In the genomic region with DNA sequence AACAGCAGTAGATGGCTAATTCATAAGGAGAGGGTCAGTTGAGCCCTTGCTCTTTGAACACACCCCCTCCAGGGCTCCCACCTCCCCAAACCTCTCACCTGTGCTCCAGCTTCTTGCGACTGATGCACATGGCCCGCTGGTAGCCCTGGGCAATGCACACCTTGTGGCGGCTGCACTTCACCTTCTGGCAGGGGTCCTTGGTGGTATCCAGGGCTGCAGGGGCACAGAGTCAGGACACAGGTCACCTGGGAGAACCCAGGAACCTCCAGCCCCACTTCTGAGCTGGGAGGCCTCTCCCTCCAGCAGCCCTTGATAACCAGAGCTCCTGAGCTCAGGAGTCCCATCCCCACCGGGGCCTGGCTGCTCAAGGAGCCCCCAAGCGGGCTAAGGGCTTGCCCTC, we compare ENCODE assay signal across 20 cellular contexts. TPM values are rescaled to one million over a fixed set of nuclear protein-coding genes. Genes with fewer than 3 reads are reported as not detected.
A peak's percentile ranks its signal among the peaks of the same experiment; 100 is the strongest.
DNase-seq lines count a peak whose midpoint lies in the region; ATAC-seq and TF ChIP-seq lines count a peak whose summit lies in the region.
"Had no signal": no experiment of that assay in that cellular context is flagged by ENCODE, and none has a peak within 500 bp of the region (broad histone marks: within the 10 kb centered on the region; RNA-seq: fewer than 3 reads in every experiment).

No MANE protein-coding gene starts in this region.

- no peak for TF ChIP-seq CTCF in activated CD8-positive, alpha-beta T cell treated with anti-CD3 and anti-CD28 coated beads for 36 hours (IDR thresholded peaks at IDR 0.05)

- no peak overlapping the region for H3K4me3 ChIP-seq in naive thymus-derived CD4-positive, alpha-beta T cell (ENCODE audit: low read length)
- H3K4me3 ChIP-seq: GM23248 had no signal

- intact Hi-C loops in activated CD8-positive, alpha-beta T cell treated with anti-CD3 and anti-CD28 coated beads for 36 hours (cut with micrococcal nuclease): no loop called here
- intact Hi-C loops in naive thymus-derived CD4-positive, alpha-beta T cell (cut with micrococcal nuclease): no loop called here

- no peak for ATAC-seq in stimulated activated naive CD8-positive, alpha-beta T cell treated with anti-CD3 and anti-CD28 coated beads, Interleukin-15, amount 100 ng/mL, for 72 hours
- no peak for ATAC-seq in stimulated activated naive CD8-positive, alpha-beta T cell treated with anti-CD3 and anti-CD28 coated beads, Interleukin-15, Interleukin-2, amounts not matched to agents 100 U/mL and 50 U/mL, for 24 hours
- no peak for ATAC-seq in activated CD8-positive, alpha-beta T cell treated with anti-CD3 and anti-CD28 coated beads for 36 hours
- no peak for ATAC-seq in naive thymus-derived CD4-positive, alpha-beta T cell
- no peak for ATAC-seq in GM21576 (IDR thresholded peaks at IDR 0.05; ENCODE audit: unreplicated experiment)
- ATAC-seq: HCT116, PC-3 had no signal

- peak overlapping the region; percentile 25 to 89 for H3K27ac Mint-ChIP-seq in stimulated activated naive CD8-positive, alpha-beta T cell treated with anti-CD3 and anti-CD28 coated beads, Interleukin-15, amount 100 ng/mL, for 72 hours
- peak overlapping the region; percentile 34 for H3K27ac Mint-ChIP-seq in activated CD8-positive, alpha-beta T cell treated with anti-CD3 and anti-CD28 coated beads for 36 hours
- peak overlapping the region in 6 of 9 donors; percentile 22 to 83 (median 62) for H3K27ac Mint-ChIP-seq in naive thymus-derived CD4-positive, alpha-beta T cell

- peaks cover 68% of the 10 kb centered on the region for H3K36me3 Mint-ChIP-seq in activated CD8-positive, alpha-beta T cell treated with anti-CD3 and anti-CD28 coated beads for 36 hours (ENCODE audit: low read depth)
- H3K36me3 Mint-ChIP-seq in naive thymus-derived CD4-positive, alpha-beta T cell: peaks cover 17 to 45% (median 28%) of the 10 kb centered on the region in 5 donors
- H3K36me3 Mint-ChIP-seq: CD14-positive monocyte had no signal

- H3K4me3 Mint-ChIP-seq in stimulated activated naive CD8-positive, alpha-beta T cell treated with anti-CD3 and anti-CD28 coated beads, Interleukin-15, amount 100 ng/mL, for 72 hours: no peak overlapping the region
- no peak overlapping the region for H3K4me3 Mint-ChIP-seq in activated CD8-positive, alpha-beta T cell treated with anti-CD3 and anti-CD28 coated beads for 36 hours
- peak overlapping the region in 1 of 10 donors; percentile 44 for H3K4me3 Mint-ChIP-seq in naive thymus-derived CD4-positive, alpha-beta T cell
- H3K4me3 Mint-ChIP-seq: CD14-positive monocyte, IgD-negative memory B cell had no signal

- H3K36me3 ChIP-seq in naive thymus-derived CD4-positive, alpha-beta T cell (ENCODE audit: control insufficient read depth in 2 of 3, insufficient read depth in 3 of 3, low read length in 3 of 3): peaks cover 36 to 93% (median 55%) of the 10 kb centered on the region in 3 experiments

- POLR2A ChIA-PET in activated CD8-positive, alpha-beta T cell treated with anti-CD3 and anti-CD28 coated beads for 36 hours (lab: Charles Lee): interaction anchor here (0.7 to 2.1 kb wide), 6 partner anchors 9 to 147 kb away, joined by 3 to 12 read pairs (median 5); partner anchors contain the start of gene SPOCK2
- POLR2A ChIA-PET in naive thymus-derived CD4-positive, alpha-beta T cell (lab: Charles Lee): interaction anchor here (0.7 to 4.3 kb wide), 6 partner anchors 9 to 144 kb away, joined by 3 to 21 read pairs (median 4); partner anchors contain the start of genes ASCC1 and SPOCK2

- H3K27me3 Mint-ChIP-seq in stimulated activated naive CD8-positive, alpha-beta T cell treated with anti-CD3 and anti-CD28 coated beads, Interleukin-15, amount 100 ng/mL, for 72 hours: no peaks in the 10 kb centered on the region
- H3K27me3 Mint-ChIP-seq in activated CD8-positive, alpha-beta T cell treated with anti-CD3 and anti-CD28 coated beads for 36 hours: no peaks in the 10 kb centered on the region
- H3K27me3 Mint-ChIP-seq in naive thymus-derived CD4-positive, alpha-beta T cell: no peaks in the 10 kb centered on the region
- H3K27me3 Mint-ChIP-seq: IgD-negative memory B cell had no signal

- H3K27me3 ChIP-seq in naive thymus-derived CD4-positive, alpha-beta T cell (ENCODE audit: control insufficient read depth in 2 of 2, insufficient read depth in 2 of 2, low read length in 2 of 2): no peaks in the 10 kb centered on the region

- H3K4me1 Mint-ChIP-seq in stimulated activated naive CD8-positive, alpha-beta T cell treated with anti-CD3 and anti-CD28 coated beads, Interleukin-15, amount 100 ng/mL, for 72 hours: peaks cover 100% of the 10 kb centered on the region
- H3K4me1 Mint-ChIP-seq in activated CD8-positive, alpha-beta T cell treated with anti-CD3 and anti-CD28 coated beads for 36 hours (ENCODE audit: low read depth): peaks cover 71% of the 10 kb centered on the region
- peaks cover 33 to 78% (median 63%) of the 10 kb centered on the region in 7 donors for H3K4me1 Mint-ChIP-seq in naive thymus-derived CD4-positive, alpha-beta T cell
- H3K4me1 Mint-ChIP-seq: CD14-positive monocyte had no signal

- H3K4me1 ChIP-seq in naive thymus-derived CD4-positive, alpha-beta T cell (ENCODE audit: control insufficient read depth in 2 of 2, insufficient read depth in 2 of 2, low read length in 2 of 2): peaks cover 37 to 40% of the 10 kb centered on the region in 2 donors

- H3K9me3 ChIP-seq in naive thymus-derived CD4-positive, alpha-beta T cell (ENCODE audit: control insufficient read depth in 2 of 3, low read length in 3 of 3): no peaks in the 10 kb centered on the region

- H3K27ac ChIP-seq in naive thymus-derived CD4-positive, alpha-beta T cell (ENCODE audit: low read depth, low read length): peak overlapping the region; percentile 53
- H3K27ac ChIP-seq: GM23248 had no signal

- H3K9me3 Mint-ChIP-seq in stimulated activated naive CD8-positive, alpha-beta T cell treated with anti-CD3 and anti-CD28 coated beads, Interleukin-15, amount 100 ng/mL, for 72 hours: no peaks in the 10 kb centered on the region
- H3K9me3 Mint-ChIP-seq in activated CD8-positive, alpha-beta T cell treated with anti-CD3 and anti-CD28 coated beads for 36 hours: peaks cover 1% of the 10 kb centered on the region
- H3K9me3 Mint-ChIP-seq in naive thymus-derived CD4-positive, alpha-beta T cell: peaks cover 0 to 8% (median 0%) of the 10 kb centered on the region in 11 donors
- H3K9me3 Mint-ChIP-seq: IgD-negative memory B cell had no signal

- DNase-seq in stimulated activated naive CD8-positive, alpha-beta T cell treated with anti-CD3 and anti-CD28 coated beads, Interleukin-15, amount 100 ng/mL, for 72 hours: no peak
- no peak for DNase-seq in stimulated activated naive CD8-positive, alpha-beta T cell treated with anti-CD3 and anti-CD28 coated beads, Interleukin-15, Interleukin-2, amounts not matched to agents 100 U/mL and 50 U/mL, for 24 hours
- no peak for DNase-seq in activated CD8-positive, alpha-beta T cell treated with anti-CD3 and anti-CD28 coated beads for 36 hours
- no peak for DNase-seq in naive thymus-derived CD4-positive, alpha-beta T cell
- DNase-seq in NCI-H82 treated with DMSO at 0.1 percent for 48 hours (lab: John Stamatoyannopoulos, UW; ENCODE audit: unreplicated experiment): no peak
- DNase-seq in stimulated activated naive CD4-positive, alpha-beta T cell treated with Interleukin-2 at 50 U/mL for 16 hours (lab: John Stamatoyannopoulos, UW): no peak
- DNase-seq: AML-193, DMS153, GDM1, GM23248, Karpas-422, NCI-H1417 treated with DMSO at 0.1 percent for 48 hours, NCI-H187 treated with DMSO at 0.1 percent for 48 hours, NCI-H226, NCI-H524, PC-3 had no signal

- CTCF ChIA-PET in activated CD8-positive, alpha-beta T cell treated with anti-CD3 and anti-CD28 coated beads for 36 hours (lab: Charles Lee): interaction anchor here (1.2 to 3.6 kb wide), 2 partner anchors 21 to 24 kb away, joined by 3 to 20 read pairs; no protein-coding TSS in a partner anchor
- CTCF ChIA-PET in naive thymus-derived CD4-positive, alpha-beta T cell (lab: Charles Lee): interaction anchor here (1.0 to 2.2 kb wide), 3 partner anchors 23 to 265 kb away, joined by 3 to 7 read pairs (median 4); no protein-coding TSS in a partner anchor

RNA-seq across cellular contexts. Expression of gene SPOCK2, which starts 16.3 kb away (rescaled TPM):
- 100 to 1,000 TPM; 134 to 135 TPM for total RNA-seq in activated CD8-positive, alpha-beta T cell treated with anti-CD3 and anti-CD28 coated beads for 36 hours
- total RNA-seq in naive thymus-derived CD4-positive, alpha-beta T cell: 100 to 1,000 TPM; 312 to 543 (median 505) TPM
- polyA plus RNA-seq in naive thymus-derived CD4-positive, alpha-beta T cell: 100 to 1,000 TPM; 200 to 250 TPM
- total RNA-seq: GM23248 had no signal
